ENCODE assay signal across 14 cellular contexts in the genomic region with DNA sequence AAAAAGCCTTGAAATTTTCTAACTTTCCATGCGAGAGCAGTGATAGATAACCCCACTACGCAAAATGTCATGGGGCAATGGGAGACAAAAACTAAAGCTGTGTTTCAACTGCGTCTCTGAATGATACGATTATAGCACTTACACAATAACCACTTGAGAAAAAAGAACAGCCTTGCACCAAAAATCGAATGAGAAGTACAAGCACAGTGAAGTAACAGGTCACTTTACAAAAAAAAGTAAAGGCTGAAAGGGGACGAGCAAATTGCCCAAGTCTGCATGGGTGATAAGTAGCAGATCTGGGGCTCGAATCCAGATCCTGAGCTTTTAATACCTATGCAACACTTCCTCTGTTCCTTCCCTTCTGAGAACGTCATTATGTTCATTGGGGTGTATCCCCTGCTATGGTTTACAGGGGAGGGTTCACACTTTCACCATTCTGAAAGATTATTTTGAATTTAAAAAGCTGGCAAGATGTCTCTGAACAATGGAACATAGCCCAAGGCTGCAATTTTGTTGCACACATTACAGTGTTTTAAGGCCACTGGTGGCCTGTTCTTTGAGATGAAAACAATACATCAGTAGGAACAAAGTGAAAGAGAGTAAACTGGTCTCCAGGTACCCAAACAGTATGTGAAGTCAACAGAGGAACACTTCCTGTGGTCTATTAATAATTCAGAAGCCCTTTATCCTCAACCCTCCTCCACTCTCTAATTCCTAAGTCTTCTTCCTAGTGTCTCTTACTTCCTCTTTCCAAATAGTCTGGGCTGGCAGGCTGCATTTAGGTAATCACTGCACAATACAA.
A peak's percentile ranks its signal among the peaks of the same experiment; 100 is the strongest.
DNase-seq lines count a peak whose midpoint lies in the region; ATAC-seq and FAIRE-seq lines count a peak whose summit lies in the region.
"Had no signal": no experiment of that assay in that cellular context is flagged by ENCODE, and none has a peak within 500 bp of the region (broad histone marks: within the 10 kb centered on the region; RNA-seq: fewer than 3 reads in every experiment).

No MANE protein-coding gene starts in this region.

- peak overlapping the region; percentile 48 for H3K4me2 ChIP-seq in BLaER1

- H3K4me1 ChIP-seq in BLaER1 = peaks cover 29% of the 10 kb centered on the region

- no peaks in the 10 kb centered on the region for H3K36me3 ChIP-seq in BLaER1

- no peaks in the 10 kb centered on the region for H3K27me3 ChIP-seq in BLaER1

- DNase-seq in GM19239 (ENCODE audit: insufficient read length, low spot score) (no peak), NOMO-1 treated with DMSO at 0.1 percent for 48 hours (lab: John Stamatoyannopoulos, UW; ENCODE audit: unreplicated experiment) (peak; percentile 65), kidney tubule cell (ENCODE audit: low spot score) (peak; percentile 37), NCI-H1436 treated with DMSO at 0.1 percent for 48 hours (lab: John Stamatoyannopoulos, UW) (no peak), RKO (ENCODE audit: low spot score) (no peak), NCI-H2107 (lab: John Stamatoyannopoulos, UW) (no peak)
- DNase-seq: activated CD4-positive, alpha-beta T cell treated with anti-CD3 and anti-CD28 coated beads for 36 hours; activated T-cell treated with anti-CD3 and anti-CD28 coated beads, Interleukin-2, amount 50 U/mL, for 48 hours; anterior cingulate cortex; NCI-H774; stimulated activated CD4-positive, alpha-beta T cell treated with anti-CD3 and anti-CD28 coated beads, Interleukin-1b, Interleukin-23, amount 100 ng/mL, for 48 hours had no signal

- no peaks in the 10 kb centered on the region for H3K9me3 ChIP-seq in BLaER1

- FAIRE-seq in GM19239 (lab: Jason Lieb, UNC) = peak; percentile 79

- no peak for ATAC-seq in GM18867 (IDR thresholded peaks at IDR 0.05; ENCODE audit: unreplicated experiment)
- ATAC-seq: activated CD4-positive, alpha-beta T cell treated with anti-CD3 and anti-CD28 coated beads for 36 hours had no signal

- H3K27ac ChIP-seq in BLaER1 = no peak overlapping the region
- H3K27ac ChIP-seq: HL-60 had no signal

- no peak overlapping the region for H3K9ac ChIP-seq in BLaER1

- H3K4me3 ChIP-seq in BLaER1 = no peak overlapping the region

- H4K20me1 ChIP-seq in BLaER1 = no peaks in the 10 kb centered on the region

Comparison
In these comparisons a context has a peak if more than half of its experiments do, and no peak if none do; other contexts are left out.
1. DNase-seq: peak in NOMO-1 treated with DMSO at 0.1 percent for 48 hours (single experiment) and kidney tubule cell (single experiment); none in GM19239 (single experiment), NCI-H1436 treated with DMSO at 0.1 percent for 48 hours (single experiment), RKO (single experiment) and NCI-H2107 (single experiment).